ENCODE assay signal across 7 cellular contexts in the genomic region with DNA sequence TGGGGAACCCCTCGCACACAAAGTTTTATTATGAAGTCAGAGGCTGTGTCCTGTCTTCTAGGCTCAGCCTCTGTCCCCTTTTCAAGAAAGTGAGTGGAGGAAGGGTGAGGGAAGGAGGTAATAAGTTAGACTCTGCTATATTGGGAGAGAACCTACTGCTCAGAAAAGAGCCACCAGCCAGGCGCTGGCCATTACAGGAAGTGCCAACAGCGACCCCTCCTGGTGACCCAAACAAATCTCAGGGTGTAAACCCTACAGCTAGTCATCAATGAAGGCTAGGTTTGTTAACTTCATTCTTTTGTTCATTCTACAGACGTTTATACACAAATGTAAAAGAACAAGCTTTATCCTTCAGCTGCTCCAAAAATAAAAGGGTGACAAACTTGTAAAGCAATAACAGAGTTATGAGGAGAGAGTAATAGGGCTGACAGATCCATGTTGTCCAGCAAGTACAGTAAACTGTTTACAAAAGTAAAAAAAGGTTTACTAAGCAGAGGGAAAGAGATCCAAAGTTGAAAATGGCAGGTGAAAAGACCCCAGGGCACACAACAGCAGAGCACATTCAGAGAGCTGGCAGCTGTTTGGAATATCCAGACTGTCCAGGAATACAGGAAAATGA.
DNase-seq lines count a peak whose midpoint lies in the region; ATAC-seq and TF ChIP-seq lines count a peak whose summit lies in the region.

No MANE protein-coding gene starts in this region.

- no peaks in the 10 kb centered on the region for H3K9me3 Mint-ChIP-seq in endothelial cell (ENCODE audit: unreplicated experiment)
- H3K9me3 Mint-ChIP-seq in T-helper 2 cell treated with Interferon-gamma antibody and Interleukin-4, amounts not matched to agents 5 μg/mL and 100 μg/mL, for 36 hours: no peaks in the 10 kb centered on the region

- no peak for TF ChIP-seq POLR2A in prostate gland (IDR thresholded peaks at IDR 0.05)

- TF ChIP-seq CTCF in GM10266 (IDR thresholded peaks at IDR 0.05; ENCODE audit: control insufficient read depth, insufficient read depth, low read depth, missing control alignments): peak; percentile 52
- TF ChIP-seq CTCF in PC-9 (conservative IDR thresholded peaks at IDR 0.05): peak; percentile 68
- peak; percentile 90 for TF ChIP-seq CTCF in endothelial cell (IDR thresholded peaks at IDR 0.05; ENCODE audit: unreplicated experiment)
- TF ChIP-seq CTCF in prostate gland (IDR thresholded peaks at IDR 0.05): peak in 3 of 4 experiments; percentile 32 to 57 (median 50)

- H3K9me2 ChIP-seq in PC-9 (ENCODE audit: insufficient read depth): no peaks in the 10 kb centered on the region

- no peaks in the 10 kb centered on the region for H4K20me1 ChIP-seq in PC-9 (ENCODE audit: insufficient read depth)

- H3K36me3 ChIP-seq in PC-9 (ENCODE audit: low read depth) (no peaks in the 10 kb centered on the region), prostate gland (no peaks in the 10 kb centered on the region)

- H3K9me3 ChIP-seq in PC-9 (ENCODE audit: insufficient read depth, low read depth) (no peaks in the 10 kb centered on the region), prostate gland (no peaks in the 10 kb centered on the region)

- intact Hi-C loops in PC-9 (cut with micrococcal nuclease; ENCODE audit: unreplicated experiment): no loop called here
- intact Hi-C loops in prostate gland (cut with DNase I): no loop called here

- DNase-seq in GM10266 (ENCODE audit: extremely low spot score): peak; percentile 27
- peak in 1 of 2 experiments; percentile 1 for DNase-seq in PC-9
- peak; percentile 72 for DNase-seq in endothelial cell (ENCODE audit: low spot score)
- DNase-seq in prostate gland (ENCODE audit: low spot score): peak; percentile 10
- DNase-seq in NCI-H2107 (lab: John Stamatoyannopoulos, UW): no peak
- DNase-seq in T-helper 2 cell treated with Interferon-gamma antibody and Interleukin-4, amounts not matched to agents 5 μg/mL and 100 μg/mL, for 36 hours (ENCODE audit: low spot score): no peak

- no peaks in the 10 kb centered on the region for H3K27me3 Mint-ChIP-seq in endothelial cell (ENCODE audit: unreplicated experiment)
- peaks cover 33% of the 10 kb centered on the region for H3K27me3 Mint-ChIP-seq in T-helper 2 cell treated with Interferon-gamma antibody and Interleukin-4, amounts not matched to agents 5 μg/mL and 100 μg/mL, for 36 hours (ENCODE audit: low read depth)

- no peak overlapping the region for H2AFZ ChIP-seq in PC-9

- H3K4me1 ChIP-seq in PC-9 (replicated peaks; ENCODE audit: insufficient read depth): no peaks in the 10 kb centered on the region
- no peaks in the 10 kb centered on the region for H3K4me1 ChIP-seq in prostate gland (replicated peaks)

- peak; percentile 61 for ATAC-seq in HG03039 (IDR thresholded peaks at IDR 0.05; ENCODE audit: unreplicated experiment)

- H3K4me3 ChIP-seq in PC-9: no peak overlapping the region
- H3K4me3 ChIP-seq in prostate gland: no peak overlapping the region

- no peak overlapping the region for H3K27ac ChIP-seq in PC-9
- no peak overlapping the region for H3K27ac ChIP-seq in prostate gland

- no peak overlapping the region for H3K4me2 ChIP-seq in PC-9

- no peaks in the 10 kb centered on the region for H3K79me2 ChIP-seq in PC-9 (ENCODE audit: low read depth)

- BruUV-seq in PC-9 (replicated peaks; lab: Mats Ljungman, UMichigan): no TSS peak

- POLR2A ChIA-PET in PC-9 (lab: Charles Lee; ENCODE audit: unreplicated experiment): interaction anchor here (0.7 kb wide), 1 partner anchor 294 kb away, joined by 3 read pairs; no protein-coding TSS in a partner anchor

- H3K36me3 Mint-ChIP-seq in endothelial cell (ENCODE audit: low read depth, unreplicated experiment): no peaks in the 10 kb centered on the region
- no peaks in the 10 kb centered on the region for H3K36me3 Mint-ChIP-seq in T-helper 2 cell treated with Interferon-gamma antibody and Interleukin-4, amounts not matched to agents 5 μg/mL and 100 μg/mL, for 36 hours (ENCODE audit: low read depth)

- H3K27me3 ChIP-seq in PC-9 (ENCODE audit: insufficient read depth, low read depth) (peaks cover 25% of the 10 kb centered on the region), prostate gland (replicated peaks; ENCODE audit: insufficient read depth) (no peaks in the 10 kb centered on the region)

- CTCF ChIA-PET in PC-9 (lab: Charles Lee): interaction anchor here (0.6 kb wide), 1 partner anchor 19 kb away, joined by 3 read pairs; no protein-coding TSS in a partner anchor

- H3K4me3 Mint-ChIP-seq in endothelial cell (ENCODE audit: unreplicated experiment): no peak overlapping the region
- no peak overlapping the region for H3K4me3 Mint-ChIP-seq in T-helper 2 cell treated with Interferon-gamma antibody and Interleukin-4, amounts not matched to agents 5 μg/mL and 100 μg/mL, for 36 hours

- no peaks in the 10 kb centered on the region for H3F3A ChIP-seq in PC-9 (ENCODE audit: insufficient read depth, low read depth)

- no peaks in the 10 kb centered on the region for H3K4me1 Mint-ChIP-seq in endothelial cell (ENCODE audit: unreplicated experiment)
- H3K4me1 Mint-ChIP-seq in T-helper 2 cell treated with Interferon-gamma antibody and Interleukin-4, amounts not matched to agents 5 μg/mL and 100 μg/mL, for 36 hours (ENCODE audit: low read depth): no peaks in the 10 kb centered on the region

- H3K27ac Mint-ChIP-seq in endothelial cell (ENCODE audit: unreplicated experiment): no peak overlapping the region
- no peak overlapping the region for H3K27ac Mint-ChIP-seq in T-helper 2 cell treated with Interferon-gamma antibody and Interleukin-4, amounts not matched to agents 5 μg/mL and 100 μg/mL, for 36 hours

- WGBS in prostate gland: 24% methylated on average over 4 of the region's 4 CpGs

Comparison
In these comparisons a context has a peak if more than half of its experiments do, and no peak if none do; other contexts are left out.
1. DNase-seq: peak in GM10266 (single experiment), endothelial cell (single experiment) and prostate gland (single experiment); none in NCI-H2107 (single experiment) and T-helper 2 cell treated with Interferon-gamma antibody and Interleukin-4, amounts not matched to agents 5 μg/mL and 100 μg/mL, for 36 hours (single experiment).
2. Peak in every context shown above with its lines, with median percentiles within 50 percentile points of each other: CTCF ChIP-seq.